19 cellular contexts compared by ENCODE assay signal in genomic region chr9:10071579-10071978, GRCh38.
DNase-seq lines count a peak whose midpoint lies in the region; ATAC-seq and TF ChIP-seq lines count a peak whose summit lies in the region.
"Had no signal": no experiment of that assay in that cellular context is flagged by ENCODE, and none has a peak within 500 bp of the region (broad histone marks: within the 10 kb centered on the region; RNA-seq: fewer than 3 reads in every experiment).

No MANE protein-coding gene starts in this region.

- DNase-seq in activated CD4-positive, alpha-beta T cell treated with anti-CD3 and anti-CD28 coated beads for 1 hour = no peak
- no peak for DNase-seq in CD8-positive, alpha-beta T cell
- DNase-seq in stimulated activated CD4-positive, alpha-beta T cell treated with anti-CD3 and anti-CD28 coated beads, Interleukin-2, amount 100 ng/mL, for 48 hours = no peak
- DNase-seq: ACHN; BE2C; C1 segment of cervical spinal cord; CD4-positive, alpha-beta T cell; DMS 273 treated with DMSO at 0.1 percent for 48 hours; DMS53; DND-41; EL; GM23248; IMR-90 had no signal

- ATAC-seq in GM18907 (IDR thresholded peaks at IDR 0.05; ENCODE audit: unreplicated experiment) = peak; percentile 83
- peak; percentile 43 for ATAC-seq in HG02938 (IDR thresholded peaks at IDR 0.05; ENCODE audit: unreplicated experiment)
- ATAC-seq in HG03175 (IDR thresholded peaks at IDR 0.05; ENCODE audit: unreplicated experiment) = peak; percentile 34
- ATAC-seq in CD8-positive, alpha-beta T cell = no peak
- no peak for ATAC-seq in GM18498 (IDR thresholded peaks at IDR 0.05; ENCODE audit: unreplicated experiment)
- ATAC-seq: K562 had no signal

- CTCF ChIA-PET in CD8-positive, alpha-beta T cell (lab: Charles Lee) = no interaction called here

- H3K27ac Mint-ChIP-seq in CD8-positive, alpha-beta T cell = no peak overlapping the region
- H3K27ac Mint-ChIP-seq: CD4-positive, alpha-beta T cell had no signal

- no peaks in the 10 kb centered on the region for H3K4me1 ChIP-seq in CD8-positive, alpha-beta T cell (ENCODE audit: insufficient read depth, low read length)
- H3K4me1 ChIP-seq: BE2C, HAP-1 had no signal

- H3K27me3 Mint-ChIP-seq in CD8-positive, alpha-beta T cell (ENCODE audit: low read depth) = no peaks in the 10 kb centered on the region
- H3K27me3 Mint-ChIP-seq: CD4-positive, alpha-beta T cell had no signal

- no peak overlapping the region for H3K4me3 ChIP-seq in CD8-positive, alpha-beta T cell (ENCODE audit: low read depth, low read length)
- H3K4me3 ChIP-seq: GM23248, HAP-1, K562 had no signal

- H3K27ac ChIP-seq in CD8-positive, alpha-beta T cell (ENCODE audit: low read depth, low read length) = no peak overlapping the region
- H3K27ac ChIP-seq: GM23248 had no signal

- H3K36me3 ChIP-seq in CD8-positive, alpha-beta T cell (ENCODE audit: insufficient read depth, low read length) = no peaks in the 10 kb centered on the region
- H3K36me3 ChIP-seq: BE2C, HAP-1 had no signal

- no peaks in the 10 kb centered on the region for H3K9me3 ChIP-seq in CD8-positive, alpha-beta T cell (ENCODE audit: low read length)
- H3K9me3 ChIP-seq: BE2C, HAP-1 had no signal

- intact Hi-C loops in CD8-positive, alpha-beta T cell (cut with DNase I, micrococcal nuclease) = no loop called here

- H3K27me3 ChIP-seq in CD8-positive, alpha-beta T cell (ENCODE audit: insufficient read depth, low read length) = no peaks in the 10 kb centered on the region
- H3K27me3 ChIP-seq: BE2C had no signal

- TF ChIP-seq CTCF in CD8-positive, alpha-beta T cell (IDR thresholded peaks at IDR 0.05) = no peak

- no peaks in the 10 kb centered on the region for H3K36me3 Mint-ChIP-seq in CD8-positive, alpha-beta T cell

- no peak overlapping the region for H3K4me3 Mint-ChIP-seq in CD8-positive, alpha-beta T cell
- H3K4me3 Mint-ChIP-seq: CD4-positive, alpha-beta T cell had no signal

- no peaks in the 10 kb centered on the region for H3K4me1 Mint-ChIP-seq in CD8-positive, alpha-beta T cell (ENCODE audit: low read depth)

- H3K9me3 Mint-ChIP-seq in CD8-positive, alpha-beta T cell = peaks cover 4% of the 10 kb centered on the region

- POLR2A ChIA-PET in CD8-positive, alpha-beta T cell (lab: Charles Lee) = no interaction called here

Comparison
In these comparisons a context has a peak if more than half of its experiments do, and no peak if none do; other contexts are left out.
1. ATAC-seq: peak in GM18907 (single experiment), HG02938 (single experiment) and HG03175 (single experiment); none in CD8-positive, alpha-beta T cell (single experiment) and GM18498 (single experiment).